Comparison of ENCODE assay signal across 2 cellular contexts in the genomic region with DNA sequence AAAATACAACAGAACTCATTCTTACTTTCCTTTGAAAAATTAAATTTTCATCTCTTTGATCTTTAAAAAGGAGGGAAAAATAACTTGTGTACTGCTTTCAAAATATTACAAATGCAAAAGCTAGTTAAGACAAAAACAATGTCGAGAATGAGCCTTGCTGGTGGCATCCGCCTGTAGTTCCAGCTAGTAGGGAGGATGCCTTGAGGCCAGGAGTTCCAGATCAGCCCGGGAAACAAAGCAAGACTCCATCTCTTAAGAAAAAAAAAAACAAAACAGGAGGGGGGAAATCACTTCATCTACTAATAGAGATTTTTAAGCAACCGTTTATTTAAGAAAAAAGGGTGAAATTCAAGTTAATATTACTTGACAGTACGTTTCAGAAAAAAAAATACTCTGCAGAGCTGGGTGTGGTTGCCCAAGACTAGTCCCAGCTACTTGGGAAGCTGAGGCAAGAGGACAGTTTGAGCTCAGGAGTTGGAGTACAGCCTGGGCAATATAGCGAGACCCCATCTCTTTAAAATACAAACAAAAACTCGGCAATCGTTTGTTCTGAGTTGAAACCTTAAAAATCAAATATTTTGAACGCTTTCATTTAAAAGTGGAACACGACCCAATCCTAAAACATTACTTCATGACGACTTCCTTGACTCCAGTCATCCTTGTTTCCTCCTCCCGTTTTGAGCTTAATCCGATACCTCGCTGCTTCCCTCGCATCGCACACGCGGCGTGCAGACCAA.
TF ChIP-seq lines count a peak whose summit lies in the region.

No MANE protein-coding gene starts in this region.

TF ChIP-seq in A549, 52 proteins besides CTCF, POLR2A, EP300 and RAD21:
- TF ChIP-seq MYC (IDR thresholded peaks at IDR 0.05; ENCODE audit: borderline replicate concordance, low read length) (peak; percentile 81), HOXB13 (CRISPR knock-in tag; IDR thresholded peaks at IDR 0.05; ENCODE audit: low read depth) (no peak)
- TF ChIP-seq, protein P1, sequence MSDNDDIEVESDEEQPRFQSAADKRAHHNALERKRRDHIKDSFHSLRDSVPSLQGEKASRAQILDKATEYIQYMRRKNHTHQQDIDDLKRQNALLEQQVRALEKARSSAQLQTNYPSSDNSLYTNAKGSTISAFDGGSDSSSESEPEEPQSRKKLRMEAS (IDR thresholded peaks at IDR 0.05) = peak; percentile 79; the same call in 1 of the 2 replicates

TF ChIP-seq in liver, 16 proteins besides CTCF, POLR2A, EP300 and RAD21:
- no peak for TF ChIP-seq TAF1 (conservative IDR thresholded peaks at IDR 0.05)
- TF ChIP-seq EGR1 (IDR thresholded peaks at IDR 0.05; ENCODE audit: low read depth in 2 of 2) = no peak
- TF ChIP-seq, protein P1 (IDR thresholded peaks at IDR 0.05) = no peak
- no peak for TF ChIP-seq HNF4A (conservative IDR thresholded peaks at IDR 0.05)
- no peak for TF ChIP-seq FOXA2 (IDR thresholded peaks at IDR 0.05)
- TF ChIP-seq RXRA (IDR thresholded peaks at IDR 0.05) = no peak
- TF ChIP-seq FOXA1 (IDR thresholded peaks at IDR 0.05) = no peak
- TF ChIP-seq, protein P2, sequence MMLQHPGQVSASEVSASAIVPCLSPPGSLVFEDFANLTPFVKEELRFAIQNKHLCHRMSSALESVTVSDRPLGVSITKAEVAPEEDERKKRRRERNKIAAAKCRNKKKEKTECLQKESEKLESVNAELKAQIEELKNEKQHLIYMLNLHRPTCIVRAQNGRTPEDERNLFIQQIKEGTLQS (IDR thresholded peaks at IDR 0.05) = no peak
